22 cellular contexts compared by ENCODE assay signal in the genomic region with DNA sequence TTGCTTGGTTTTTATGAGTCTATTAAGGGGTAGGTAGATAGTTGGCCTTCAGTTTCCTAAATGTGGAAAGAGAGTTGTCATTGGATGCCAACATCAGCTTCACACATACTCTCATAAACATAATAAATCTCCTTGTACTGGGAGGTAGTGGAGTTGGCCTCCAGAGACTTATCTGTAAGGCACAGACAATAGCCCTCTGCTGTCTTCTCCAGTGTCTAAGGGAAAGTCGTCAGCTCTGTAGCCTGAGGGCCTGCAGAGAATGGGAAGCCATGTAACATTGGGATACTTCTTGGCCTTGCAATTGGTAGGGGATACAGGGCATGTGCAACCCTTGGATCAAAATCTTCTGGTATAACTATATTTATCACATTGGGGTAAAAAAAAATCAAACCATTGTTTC.
"Had no signal": no experiment of that assay in that cellular context is flagged by ENCODE, and none has a peak within 500 bp of the region (broad histone marks: within the 10 kb centered on the region; RNA-seq: fewer than 3 reads in every experiment).

No MANE protein-coding gene starts in this region.

- H3K27ac ChIP-seq: adrenal gland, KMS-11 had no signal

- H3K36me3 ChIP-seq: adrenal gland had no signal

- H3K4me3 ChIP-seq: adrenal gland had no signal

- H3K27me3 ChIP-seq: adrenal gland had no signal

- H3K9me3 ChIP-seq: adrenal gland, SK-N-SH had no signal

- ATAC-seq: activated CD4-positive, CD25-positive, alpha-beta regulatory T cell treated with anti-CD3 and anti-CD28 coated beads, Interleukin-2, amount 50 U/mL, for 24 hours; activated CD8-positive, alpha-beta T cell treated with anti-CD3 and anti-CD28 coated beads, Interleukin-2, amount 10 ng/mL, durations not matched to agents 7 days and 5 days; Panc1; Right ventricle myocardium inferior had no signal

- H3K9ac ChIP-seq: KMS-11, SK-N-SH had no signal

- H3K4me2 ChIP-seq: KMS-11, SK-N-SH had no signal

- DNase-seq: activated CD4-positive, alpha-beta T cell treated with anti-CD3 and anti-CD28 coated beads for 4 hours; activated CD8-positive, alpha-beta memory T cell treated with anti-CD3 and anti-CD28 coated beads, Interleukin-2, amount 50 U/mL, for 48 hours; activated CD8-positive, alpha-beta T cell treated with anti-CD3 and anti-CD28 coated beads, Interleukin-2, amount 10 ng/mL, durations not matched to agents 7 days and 5 days; activated naive CD4-positive, alpha-beta T cell treated with anti-CD3 and anti-CD28 coated beads, Interleukin-2, amount 50 U/mL, for 16 hours; activated naive CD8-positive, alpha-beta T cell treated with anti-CD3 and anti-CD28 coated beads, Interleukin-2, amount 10 ng/mL, durations not matched to agents 7 days and 5 days; activated T-cell treated with anti-CD3 and anti-CD28 coated beads, Interleukin-2, amount 50 U/mL, for 1 hour; adrenal gland; anterior cingulate cortex; caudate nucleus; NCI-H1092; NCI-H2029 treated with DMSO at 0.1 percent for 48 hours; NCI-H2227 treated with DMSO at 0.1 percent for 48 hours; NCI-H510A; NK-92 treated with Interleukin-12 subunit alpha and Interleukin-12 subunit beta, amount 100 ng/mL, for 24 hours; OCI-M1; RPMI8226; SK-N-SH; T-helper 1 cell had no signal

- H3K4me1 ChIP-seq: adrenal gland had no signal
